Comparison of ENCODE assay signal across 4 cellular contexts in genomic region chr3:44659015-44659414, GRCh38.
TF ChIP-seq lines count a peak whose summit lies in the region.

No MANE protein-coding gene starts in this region.

TF ChIP-seq in SK-N-SH treated with all-trans-retinoic acid at 6 μM for 48 hours, 23 proteins besides CTCF, POLR2A, EP300 and RAD21:
- TF ChIP-seq ZNF8 (CRISPR knock-in tag; IDR thresholded peaks at IDR 0.05) (peak; percentile 58; the same call in 1 of the 2 replicates), ZNF565 (CRISPR knock-in tag; conservative IDR thresholded peaks at IDR 0.05; ENCODE audit: low read depth) (no peak)

TF ChIP-seq in SK-N-SH, 30 proteins besides CTCF, POLR2A, EP300 and RAD21:
- TF ChIP-seq RFX5 (IDR thresholded peaks at IDR 0.05; ENCODE audit: low read length) (no peak), PBX3 (IDR thresholded peaks at IDR 0.05) (no peak), TEAD4 (IDR thresholded peaks at IDR 0.05; ENCODE audit: borderline replicate concordance, insufficient read depth) (no peak), FOSL2 (IDR thresholded peaks at IDR 0.05; ENCODE audit: borderline replicate concordance, low read depth) (no peak), GATA2 (CRISPR knock-in tag; IDR thresholded peaks at IDR 0.05) (no peak), TAF1 (IDR thresholded peaks at IDR 0.05; ENCODE audit: borderline replicate concordance, low read depth, low read length) (no peak), RCOR1 (IDR thresholded peaks at IDR 0.05; ENCODE audit: low read length) (no peak), TCF12 (IDR thresholded peaks at IDR 0.05) (no peak), MEF2A (IDR thresholded peaks at IDR 0.05; ENCODE audit: borderline replicate concordance, low read depth) (no peak), JUND (IDR thresholded peaks at IDR 0.05) (no peak), FOXJ3 (CRISPR knock-in tag; IDR thresholded peaks at IDR 0.05) (no peak), POLR2AphosphoS5 (IDR thresholded peaks at IDR 0.05; ENCODE audit: low read depth, low read length) (no peak), GABPA (IDR thresholded peaks at IDR 0.05; ENCODE audit: low read depth) (no peak)

TF ChIP-seq in HEK293, 187 proteins besides CTCF, POLR2A, EP300 and RAD21:
- TF ChIP-seq SETDB1 (IDR thresholded peaks at IDR 0.05; ENCODE audit: insufficient read length, low read length): peak; percentile 89
- TF ChIP-seq ZNF658 (tag by site-specific recombination; IDR thresholded peaks at IDR 0.05): no peak

TF ChIP-seq in K562, 482 proteins besides CTCF, POLR2A, EP300 and RAD21:
- TF ChIP-seq ZFX (CRISPR knock-in tag; IDR thresholded peaks at IDR 0.05): no peak
- peak; percentile 48; the same call in 1 of the 2 replicates for TF ChIP-seq ZNF507 (tag; conservative IDR thresholded peaks at IDR 0.05)
- no peak for TF ChIP-seq ELK1 (CRISPR knock-in tag; IDR thresholded peaks at IDR 0.05)
- no peak for TF ChIP-seq NR1H2 (CRISPR knock-in tag; IDR thresholded peaks at IDR 0.05)
- no peak for TF ChIP-seq CTBP1 (IDR thresholded peaks at IDR 0.05; ENCODE audit: borderline replicate concordance)
- no peak for TF ChIP-seq SRSF7 (optimal IDR thresholded peaks at IDR 0.05; ENCODE audit: low read depth, low read length)
- no peak for TF ChIP-seq RBM15 (IDR thresholded peaks at IDR 0.05; ENCODE audit: insufficient read depth, low read length)
- TF ChIP-seq CBFA2T3 (IDR thresholded peaks at IDR 0.05): no peak
- peak; percentile 89 for TF ChIP-seq ZNF75A (CRISPR knock-in tag; IDR thresholded peaks at IDR 0.05)
- no peak for TF ChIP-seq ATF4 (CRISPR knock-in tag; IDR thresholded peaks at IDR 0.05)
- TF ChIP-seq ZNF175 (CRISPR knock-in tag; IDR thresholded peaks at IDR 0.05; ENCODE audit: low read depth): no peak
- TF ChIP-seq ZBTB7A (IDR thresholded peaks at IDR 0.05; ENCODE audit: borderline replicate concordance, control insufficient read depth, low read depth, low read length): no peak
